In genomic region chr3:128584412-128585020, GRCh38 we compare ENCODE assay signal across 1 cellular context.
TF ChIP-seq lines count a peak whose summit lies in the region.

No MANE protein-coding gene starts in this region.

TF ChIP-seq in HepG2, 621 proteins besides CTCF, POLR2A, EP300 and RAD21 (continued from another document and continues in another):
- TF ChIP-seq MXD4 (CRISPR knock-in tag; IDR thresholded peaks at IDR 0.05) (0 out of 2 replicates have a peak, but pooled peaks have one; percentile 49), ZNF230 (CRISPR knock-in tag; IDR thresholded peaks at IDR 0.05) (no peak), ZNF580 (CRISPR knock-in tag; IDR thresholded peaks at IDR 0.05; ENCODE audit: borderline replicate concordance, low read depth) (peak; percentile 56; the same call in 1 of the 2 replicates), NFIC (IDR thresholded peaks at IDR 0.05; ENCODE audit: low read length) (no peak), ZNF670 (CRISPR knock-in tag; IDR thresholded peaks at IDR 0.05; ENCODE audit: borderline replicate concordance) (no peak), TSC22D2 (CRISPR knock-in tag; IDR thresholded peaks at IDR 0.05; ENCODE audit: borderline replicate concordance) (no peak), GABPB1 (CRISPR knock-in tag; IDR thresholded peaks at IDR 0.05) (peak; percentile 57), CBX5 (CRISPR knock-in tag; IDR thresholded peaks at IDR 0.05; ENCODE audit: borderline replicate concordance) (0 out of 2 replicates have a peak, but pooled peaks have one; percentile 42), LCORL (IDR thresholded peaks at IDR 0.05) (no peak), LCORL (CRISPR knock-in tag; IDR thresholded peaks at IDR 0.05) (no peak), GTF3A (CRISPR knock-in tag; conservative IDR thresholded peaks at IDR 0.05) (no peak), HMGXB4 (CRISPR knock-in tag; IDR thresholded peaks at IDR 0.05; ENCODE audit: borderline replicate concordance in 1 of 2, low read depth in 1 of 2) (peak in 1 of 2 experiments; percentile 38; a peak in 1 of 4 replicates), SIX1 (CRISPR knock-in tag; IDR thresholded peaks at IDR 0.05; ENCODE audit: borderline replicate concordance) (no peak), XRCC5 (optimal IDR thresholded peaks at IDR 0.05; ENCODE audit: low read length) (peak; percentile 45), PRDM15 (CRISPR knock-in tag; IDR thresholded peaks at IDR 0.05) (no peak), ZNF674 (CRISPR knock-in tag; IDR thresholded peaks at IDR 0.05; ENCODE audit: low read depth) (no peak), NFYB (CRISPR knock-in tag; IDR thresholded peaks at IDR 0.05) (no peak), JUNB (CRISPR knock-in tag; IDR thresholded peaks at IDR 0.05; ENCODE audit: borderline replicate concordance) (no peak), ARNT2 (CRISPR knock-in tag; IDR thresholded peaks at IDR 0.05; ENCODE audit: low read depth) (no peak), FOXA3 (CRISPR knock-in tag; IDR thresholded peaks at IDR 0.05) (no peak), ZNF75D (CRISPR knock-in tag; IDR thresholded peaks at IDR 0.05; ENCODE audit: borderline replicate concordance) (no peak), SP5 (CRISPR knock-in tag; IDR thresholded peaks at IDR 0.05; ENCODE audit: borderline replicate concordance, low read depth) (no peak), SSRP1 (CRISPR knock-in tag; IDR thresholded peaks at IDR 0.05) (no peak), HDAC2 (CRISPR knock-in tag; IDR thresholded peaks at IDR 0.05) (no peak), SRF (IDR thresholded peaks at IDR 0.05; ENCODE audit: low read depth, low read length) (no peak), ZBTB20 (CRISPR knock-in tag; IDR thresholded peaks at IDR 0.05; ENCODE audit: borderline replicate concordance, low read depth) (no peak), ZNF563 (CRISPR knock-in tag; IDR thresholded peaks at IDR 0.05) (no peak), ZNF552 (CRISPR knock-in tag; IDR thresholded peaks at IDR 0.05; ENCODE audit: borderline replicate concordance) (no peak), NBN (conservative IDR thresholded peaks at IDR 0.05) (no peak), HBP1 (CRISPR knock-in tag; IDR thresholded peaks at IDR 0.05; ENCODE audit: low read depth) (no peak), ZNF124 (CRISPR knock-in tag; IDR thresholded peaks at IDR 0.05) (no peak), MED13 (CRISPR knock-in tag; IDR thresholded peaks at IDR 0.05) (no peak), ZNF777 (CRISPR knock-in tag; IDR thresholded peaks at IDR 0.05) (no peak), ZNF337 (CRISPR knock-in tag; IDR thresholded peaks at IDR 0.05; ENCODE audit: borderline replicate concordance, low read depth) (no peak), SRSF4 (IDR thresholded peaks at IDR 0.05; ENCODE audit: low read depth, low read length, poor library complexity, severe bottlenecking) (no peak), ZFP91 (CRISPR knock-in tag; IDR thresholded peaks at IDR 0.05; ENCODE audit: borderline replicate concordance) (no peak), ISL2 (CRISPR knock-in tag; IDR thresholded peaks at IDR 0.05) (no peak), TFAP4 (IDR thresholded peaks at IDR 0.05; ENCODE audit: borderline replicate concordance, low read depth) (peak; percentile 52; the same call in 1 of the 2 replicates), ZNF776 (CRISPR knock-in tag; IDR thresholded peaks at IDR 0.05) (no peak), HNRNPH1 (optimal IDR thresholded peaks at IDR 0.05; ENCODE audit: low read depth, low read length) (no peak), JUN (CRISPR knock-in tag; IDR thresholded peaks at IDR 0.05) (no peak), ZNF772 (CRISPR knock-in tag; IDR thresholded peaks at IDR 0.05) (no peak), TOE1 (CRISPR knock-in tag; IDR thresholded peaks at IDR 0.05) (no peak), PLRG1 (conservative IDR thresholded peaks at IDR 0.05) (no peak), TERF1 (CRISPR knock-in tag; IDR thresholded peaks at IDR 0.05) (no peak), ZNF543 (CRISPR knock-in tag; IDR thresholded peaks at IDR 0.05) (no peak), CHD4 (IDR thresholded peaks at IDR 0.05; ENCODE audit: borderline replicate concordance, low read length) (no peak), ZNF34 (CRISPR knock-in tag; IDR thresholded peaks at IDR 0.05; ENCODE audit: borderline replicate concordance) (0 out of 2 replicates have a peak, but pooled peaks have one; percentile 40), ZFP1 (CRISPR knock-in tag; IDR thresholded peaks at IDR 0.05) (no peak), ZNF280D (CRISPR knock-in tag; IDR thresholded peaks at IDR 0.05) (0 out of 2 replicates have a peak, but pooled peaks have one; percentile 46), ARID3A (IDR thresholded peaks at IDR 0.05; ENCODE audit: low read depth, low read length) (no peak), ZNF253 (CRISPR knock-in tag; IDR thresholded peaks at IDR 0.05; ENCODE audit: borderline replicate concordance) (no peak), BRCA1 (CRISPR knock-in tag; IDR thresholded peaks at IDR 0.05) (no peak), SP4 (CRISPR knock-in tag; IDR thresholded peaks at IDR 0.05) (no peak), ZNF501 (CRISPR knock-in tag; IDR thresholded peaks at IDR 0.05) (0 out of 2 replicates have a peak, but pooled peaks have one; percentile 24), KDM3A (CRISPR knock-in tag; IDR thresholded peaks at IDR 0.05; ENCODE audit: low read depth) (0 out of 2 replicates have a peak, but pooled peaks have one; percentile 40), GABPA (IDR thresholded peaks at IDR 0.05; ENCODE audit: low read depth, low read length) (no peak), GABPA (CRISPR knock-in tag; IDR thresholded peaks at IDR 0.05; ENCODE audit: low read depth) (no peak), KLF15 (CRISPR knock-in tag; IDR thresholded peaks at IDR 0.05; ENCODE audit: borderline replicate concordance) (0 out of 2 replicates have a peak, but pooled peaks have one; percentile 16), KLF16 (CRISPR knock-in tag; IDR thresholded peaks at IDR 0.05) (0 out of 4 replicates have a peak, but pooled peaks of 1 of the 2 experiments have one; percentile 37)
